Comparison of ENCODE assay signal across 8 cellular contexts in the genomic region with DNA sequence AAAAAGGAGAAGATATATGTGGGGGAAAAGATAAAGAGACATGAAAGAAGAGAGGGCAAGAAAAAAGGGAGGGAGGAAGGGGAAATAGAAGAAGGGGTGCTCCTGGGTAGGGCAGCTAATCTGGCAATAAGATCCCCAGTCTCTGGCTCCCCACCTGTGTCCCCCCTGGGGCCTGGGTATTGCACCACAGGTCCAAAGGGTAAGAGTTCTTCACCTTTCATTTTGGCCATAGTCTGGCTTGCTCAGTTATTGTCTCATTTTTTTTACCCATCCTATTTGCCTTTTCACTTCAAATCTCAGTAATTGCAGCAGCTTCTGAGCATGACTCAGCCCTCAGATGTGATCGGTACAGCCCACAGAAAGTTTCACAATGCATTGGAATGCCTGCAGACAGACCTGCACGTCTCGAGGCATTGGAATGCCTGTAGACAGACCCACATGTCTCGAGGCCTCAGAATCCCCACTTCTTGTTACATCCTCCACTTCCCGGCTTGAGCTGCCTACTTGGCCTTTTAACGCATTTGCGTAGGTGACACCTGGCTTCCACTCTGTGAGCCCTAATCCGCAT.
DNase-seq lines count a peak whose midpoint lies in the region; ATAC-seq and TF ChIP-seq lines count a peak whose summit lies in the region.

No MANE protein-coding gene starts in this region.

- TF ChIP-seq POLR2A in uterus (IDR thresholded peaks at IDR 0.05) (no peak), stomach (IDR thresholded peaks at IDR 0.05) (no peak)

- H3K4me1 Mint-ChIP-seq in activated T-cell treated with anti-CD3 and anti-CD28 coated beads, Interleukin-2, amount 50 U/mL, for 4 hours (ENCODE audit: low read depth) = peaks cover 11% of the 10 kb centered on the region

- H3K36me3 ChIP-seq in right atrium auricular region = no peaks in the 10 kb centered on the region
- H3K36me3 ChIP-seq in uterus = no peaks in the 10 kb centered on the region
- no peaks in the 10 kb centered on the region for H3K36me3 ChIP-seq in stomach

- H3K36me3 Mint-ChIP-seq in activated T-cell treated with anti-CD3 and anti-CD28 coated beads, Interleukin-2, amount 50 U/mL, for 4 hours (ENCODE audit: insufficient read depth) = no peaks in the 10 kb centered on the region

- WGBS in stomach, 5 donors = 61 to 78% (median 70%) methylated on average over 8 of the region's 8 CpGs

- H3K27me3 ChIP-seq in right atrium auricular region (no peaks in the 10 kb centered on the region), uterus (no peaks in the 10 kb centered on the region), stomach (no peaks in the 10 kb centered on the region)

- H3K4me3 Mint-ChIP-seq in activated T-cell treated with anti-CD3 and anti-CD28 coated beads, Interleukin-2, amount 50 U/mL, for 4 hours = no peak overlapping the region

- peak; percentile 28 for DNase-seq in left cardiac atrium
- DNase-seq in right atrium auricular region (ENCODE audit: low spot score) = no peak
- DNase-seq in activated T-cell treated with anti-CD3 and anti-CD28 coated beads, Interleukin-2, amount 50 U/mL, for 4 hours = no peak
- peak; percentile 97 for DNase-seq in islet precursor cell
- DNase-seq in uterus = peak; percentile 45 to 54
- no peak for DNase-seq in UCSD-AML1 (lab: John Stamatoyannopoulos, UW; ENCODE audit: unreplicated experiment)
- DNase-seq in stomach = no peak

- H3K9me3 ChIP-seq in right atrium auricular region (no peaks in the 10 kb centered on the region), uterus (no peaks in the 10 kb centered on the region), stomach (no peaks in the 10 kb centered on the region)

- intact Hi-C loops in left cardiac atrium (cut with DNase I) (no loop called here), uterus (cut with DNase I; ENCODE audit: low total_unique reads) (no loop called here), stomach (cut with DNase I; ENCODE audit: low total_unique reads) (no loop called here)

- TF ChIP-seq EP300 in stomach (IDR thresholded peaks at IDR 0.05) = no peak

- no peak overlapping the region for H3K27ac ChIP-seq in right atrium auricular region
- no peak overlapping the region for H3K27ac ChIP-seq in uterus
- no peak overlapping the region for H3K27ac ChIP-seq in stomach

- peaks cover 2% of the 10 kb centered on the region for H3K27me3 Mint-ChIP-seq in activated T-cell treated with anti-CD3 and anti-CD28 coated beads, Interleukin-2, amount 50 U/mL, for 4 hours (ENCODE audit: low read depth)

- H3K4me1 ChIP-seq in right atrium auricular region (peaks cover 0 to 8% of the 10 kb centered on the region in 2 donors), uterus (no peaks in the 10 kb centered on the region), stomach (peaks cover 0 to 31% (median 0%) of the 10 kb centered on the region in 4 donors)

- ATAC-seq in left cardiac atrium = peak; percentile 70 to 97
- ATAC-seq in activated T-cell treated with anti-CD3 and anti-CD28 coated beads, Interleukin-2, amount 50 U/mL, for 4 hours = peak; percentile 81 to 85
- no peak for ATAC-seq in GM21717 (IDR thresholded peaks at IDR 0.05; ENCODE audit: unreplicated experiment)

- no peaks in the 10 kb centered on the region for H3K9me3 Mint-ChIP-seq in activated T-cell treated with anti-CD3 and anti-CD28 coated beads, Interleukin-2, amount 50 U/mL, for 4 hours

- H3K4me3 ChIP-seq in right atrium auricular region (no peak overlapping the region), uterus (no peak overlapping the region), stomach (no peak overlapping the region)

- TF ChIP-seq CTCF in right atrium auricular region (IDR thresholded peaks at IDR 0.05) = no peak
- TF ChIP-seq CTCF in uterus (IDR thresholded peaks at IDR 0.05) = no peak
- no peak for TF ChIP-seq CTCF in stomach (IDR thresholded peaks at IDR 0.05)

Comparison
In these comparisons a context has a peak if more than half of its experiments do, and no peak if none do; other contexts are left out.
1. DNase-seq: peak in left cardiac atrium (single experiment), islet precursor cell (single experiment) and uterus (2 of 2); none in right atrium auricular region (single experiment), activated T-cell treated with anti-CD3 and anti-CD28 coated beads, Interleukin-2, amount 50 U/mL, for 4 hours (single experiment), UCSD-AML1 (single experiment) and stomach (single experiment).